Comparison of ENCODE assay signal across 1 cellular context in the genomic region with DNA sequence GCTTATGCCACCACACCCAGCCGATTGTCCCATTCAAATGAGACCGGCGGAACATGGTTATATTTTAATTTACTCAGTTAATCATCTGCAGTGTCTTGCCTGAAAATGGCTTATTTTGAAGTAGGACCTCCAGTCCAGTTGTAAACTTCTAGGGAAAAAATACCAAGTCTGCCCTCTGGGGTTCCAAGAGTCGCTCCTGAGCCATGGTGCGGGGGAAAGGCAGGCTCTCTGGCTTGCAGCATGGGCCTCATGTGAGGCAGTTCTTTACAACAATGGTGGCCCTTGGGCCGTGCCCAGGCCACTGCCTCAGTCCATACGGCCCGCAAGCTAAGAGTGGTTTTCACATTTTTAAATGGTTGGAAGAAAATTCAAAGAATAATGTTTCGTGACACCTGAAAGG.
TF ChIP-seq lines count a peak whose summit lies in the region.

No MANE protein-coding gene starts in this region.

TF ChIP-seq in H1, 55 proteins besides CTCF, POLR2A, EP300 and RAD21:
- TF ChIP-seq NRF1 (IDR thresholded peaks at IDR 0.05; ENCODE audit: low read depth, low read length) (no peak), SIRT6 (IDR thresholded peaks at IDR 0.05; ENCODE audit: low read length) (no peak), SIN3A (conservative IDR thresholded peaks at IDR 0.05 in 1 of 2, IDR thresholded peaks at IDR 0.05 in 1 of 2; ENCODE audit: low read depth in 1 of 2, low read length in 2 of 2) (no peak), TBP (IDR thresholded peaks at IDR 0.05; ENCODE audit: low read depth, low read length) (no peak), ZNF274 (IDR thresholded peaks at IDR 0.05; ENCODE audit: borderline replicate concordance, extremely low read depth, low read length) (no peak), TAF7 (optimal IDR thresholded peaks at IDR 0.05; ENCODE audit: borderline replicate concordance, low read depth, low read length) (no peak), SRF (IDR thresholded peaks at IDR 0.05; ENCODE audit: low read depth, low read length) (no peak), SP4 (IDR thresholded peaks at IDR 0.05; ENCODE audit: low read length) (no peak), PHF8 (conservative IDR thresholded peaks at IDR 0.05; ENCODE audit: low read depth, low read length) (no peak), KDM4A (IDR thresholded peaks at IDR 0.05; ENCODE audit: low read depth, low read length, severe bottlenecking) (no peak), POU5F1 (IDR thresholded peaks at IDR 0.05; ENCODE audit: low read depth, low read length) (no peak)
